Comparison of ENCODE assay signal across 15 cellular contexts in the genomic region with DNA sequence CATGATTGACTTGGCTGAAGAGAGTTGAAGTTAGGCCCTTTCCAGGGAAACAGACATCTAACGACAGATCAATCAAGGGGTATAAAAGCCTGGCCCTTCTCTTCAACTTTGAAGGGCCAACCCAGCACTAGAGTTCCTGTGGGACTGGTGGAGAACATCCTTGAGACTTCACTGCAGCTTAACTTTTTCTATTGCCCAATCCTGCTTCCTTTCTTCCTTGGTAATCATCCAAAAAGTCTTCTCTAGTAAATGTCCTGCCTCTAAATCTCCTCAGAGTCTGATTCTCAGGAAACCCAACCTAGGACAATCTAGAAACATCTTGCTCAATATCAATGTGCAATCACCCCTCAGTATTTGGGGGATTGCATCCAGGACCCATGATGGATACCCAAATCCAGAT. TPM values are rescaled to one million over a fixed set of nuclear protein-coding genes. Genes with fewer than 3 reads are reported as not detected.
DNase-seq lines count a peak whose midpoint lies in the region; ATAC-seq, FAIRE-seq and TF ChIP-seq lines count a peak whose summit lies in the region.
"Had no signal": no experiment of that assay in that cellular context is flagged by ENCODE, and none has a peak within 500 bp of the region (broad histone marks: within the 10 kb centered on the region; RNA-seq: fewer than 3 reads in every experiment).

No MANE protein-coding gene starts in this region.

- no peak overlapping the region for H3K27ac ChIP-seq in DOHH2 (ENCODE audit: low read depth, low read length)
- H3K27ac ChIP-seq: brain microvascular endothelial cell, sigmoid colon, SJSA1 had no signal

- H3K9me2 ChIP-seq in DOHH2 (replicated peaks; ENCODE audit: control insufficient read depth, low read length) = no peaks in the 10 kb centered on the region

- no peak for TF ChIP-seq POLR2A in GM12892 (IDR thresholded peaks at IDR 0.05; ENCODE audit: low read depth, low read length)

- DNase-seq in AML-193 (lab: John Stamatoyannopoulos, UW) (peak; percentile 36 to 39), T-cell (no peak), glutamatergic neuron (no peak), posterior cingulate gyrus (no peak), Kasumi-1 (lab: John Stamatoyannopoulos, UW) (no peak), GM12892 (ENCODE audit: insufficient read length) (no peak)
- DNase-seq: brain microvascular endothelial cell, erythroblast, mucosa of descending colon, NCI-H510A, sigmoid colon had no signal

- H3K36me3 ChIP-seq in DOHH2 (ENCODE audit: control insufficient read depth, low read length) = peaks cover 29% of the 10 kb centered on the region
- H3K36me3 ChIP-seq: brain microvascular endothelial cell, sigmoid colon had no signal

- peak overlapping the region; percentile 4 for H3K4me2 ChIP-seq in DOHH2 (ENCODE audit: low read length)

- no peaks in the 10 kb centered on the region for H3K9me3 ChIP-seq in DOHH2 (ENCODE audit: control insufficient read depth, insufficient read depth, low read length)
- H3K9me3 ChIP-seq: mucosa of descending colon, sigmoid colon, SJSA1 had no signal

- peaks cover 88% of the 10 kb centered on the region for H3K79me2 ChIP-seq in DOHH2 (ENCODE audit: control insufficient read depth, low read length)

- no peak overlapping the region for H3K4me3 ChIP-seq in DOHH2 (ENCODE audit: low read length)
- H3K4me3 ChIP-seq: mucosa of descending colon, SJSA1 had no signal

- peaks cover 42% of the 10 kb centered on the region for H3K4me1 ChIP-seq in DOHH2 (ENCODE audit: control insufficient read depth, low read length)

- H3K27ac Mint-ChIP-seq in T-cell = peak overlapping the region; percentile 44 to 49
- H3K27ac Mint-ChIP-seq in glutamatergic neuron (ENCODE audit: unreplicated experiment) = peak overlapping the region; percentile 6

- POLR2A ChIA-PET in T-cell (lab: Charles Lee) = no interaction called here

- H3K9me3 Mint-ChIP-seq in T-cell (no peaks in the 10 kb centered on the region), glutamatergic neuron (ENCODE audit: unreplicated experiment) (peaks cover 4% of the 10 kb centered on the region)

- H4K20me1 ChIP-seq in DOHH2 (ENCODE audit: control insufficient read depth, insufficient read depth, low read depth, low read length) = peaks cover 6% of the 10 kb centered on the region; the same call in 1 of the 2 replicates

- FAIRE-seq in GM12892 (lab: Jason Lieb, UNC) = no peak
- FAIRE-seq: GM12891 had no signal

- peaks cover 63 to 67% (median 67%) of the 10 kb centered on the region in 3 donors for H3K4me1 Mint-ChIP-seq in T-cell
- peaks cover 20% of the 10 kb centered on the region for H3K4me1 Mint-ChIP-seq in glutamatergic neuron (ENCODE audit: low read depth, unreplicated experiment)

- no peak for TF ChIP-seq CTCF in DOHH2 (IDR thresholded peaks at IDR 0.05; ENCODE audit: low read depth, low read length, poor library complexity, severe bottlenecking)
- no peak for TF ChIP-seq CTCF in glutamatergic neuron (IDR thresholded peaks at IDR 0.05; ENCODE audit: partially characterized antibody, unreplicated experiment)

- CTCF ChIA-PET in T-cell (lab: Charles Lee) = interaction anchor here in 1 of 2 donors (1.2 kb wide), 1 partner anchor 452 kb away, joined by 3 read pairs; no protein-coding TSS in a partner anchor

- intact Hi-C loops in posterior cingulate gyrus (cut with DNase I) = no loop called here

- no peaks in the 10 kb centered on the region for H3K36me3 Mint-ChIP-seq in T-cell
- no peaks in the 10 kb centered on the region for H3K36me3 Mint-ChIP-seq in glutamatergic neuron (ENCODE audit: unreplicated experiment)

- H3K27me3 ChIP-seq in DOHH2 (ENCODE audit: control insufficient read depth, low read length) = no peaks in the 10 kb centered on the region
- H3K27me3 ChIP-seq: brain microvascular endothelial cell, sigmoid colon, SJSA1 had no signal

- peaks cover 10% of the 10 kb centered on the region for H3F3A ChIP-seq in DOHH2 (ENCODE audit: control insufficient read depth, insufficient read depth)

- no peaks in the 10 kb centered on the region for H3K27me3 Mint-ChIP-seq in T-cell
- H3K27me3 Mint-ChIP-seq in glutamatergic neuron (ENCODE audit: unreplicated experiment) = peaks cover 3% of the 10 kb centered on the region

- H3K4me3 Mint-ChIP-seq in T-cell (peak overlapping the region; percentile 46 to 52 (median 49)), glutamatergic neuron (ENCODE audit: unreplicated experiment) (peak overlapping the region; percentile 3)

- no peak for ATAC-seq in T-cell (replicated peaks in 1 of 4)
- no peak for ATAC-seq in HG03565 (IDR thresholded peaks at IDR 0.05; ENCODE audit: unreplicated experiment)
- ATAC-seq: mucosa of descending colon had no signal

RNA-seq across cellular contexts. Expression of a gene that starts 1.9 kb away (rescaled TPM):
- total RNA-seq in T-cell (10 to 100 TPM in 3 of 5 donors, 1 to 10 TPM in 2; 5.1 to 13.5 (median 11.9) TPM), glutamatergic neuron (ENCODE audit: unreplicated experiment) (15.1 TPM)
- polyA plus RNA-seq in GM12892 (2012; ENCODE audit: missing spikeins) = 6.4 TPM

RNA-seq across cellular contexts. Expression of a gene that starts 3.0 kb away (rescaled TPM):
- total RNA-seq in T-cell (1 to 10 TPM; 4.2 to 5.9 (median 5.2) TPM), glutamatergic neuron (ENCODE audit: unreplicated experiment) (7.9 TPM)
- 4.8 TPM for polyA plus RNA-seq in GM12892 (2012; ENCODE audit: missing spikeins)

Comparison
In these comparisons a context has a peak if more than half of its experiments do, and no peak if none do; other contexts are left out.
1. DNase-seq: peak in AML-193 (2 of 2); none in T-cell (0 of 34), glutamatergic neuron (single experiment), posterior cingulate gyrus (0 of 10), Kasumi-1 (0 of 2) and GM12892 (single experiment).